Comparison of ENCODE assay signal across 21 cellular contexts in the genomic region with DNA sequence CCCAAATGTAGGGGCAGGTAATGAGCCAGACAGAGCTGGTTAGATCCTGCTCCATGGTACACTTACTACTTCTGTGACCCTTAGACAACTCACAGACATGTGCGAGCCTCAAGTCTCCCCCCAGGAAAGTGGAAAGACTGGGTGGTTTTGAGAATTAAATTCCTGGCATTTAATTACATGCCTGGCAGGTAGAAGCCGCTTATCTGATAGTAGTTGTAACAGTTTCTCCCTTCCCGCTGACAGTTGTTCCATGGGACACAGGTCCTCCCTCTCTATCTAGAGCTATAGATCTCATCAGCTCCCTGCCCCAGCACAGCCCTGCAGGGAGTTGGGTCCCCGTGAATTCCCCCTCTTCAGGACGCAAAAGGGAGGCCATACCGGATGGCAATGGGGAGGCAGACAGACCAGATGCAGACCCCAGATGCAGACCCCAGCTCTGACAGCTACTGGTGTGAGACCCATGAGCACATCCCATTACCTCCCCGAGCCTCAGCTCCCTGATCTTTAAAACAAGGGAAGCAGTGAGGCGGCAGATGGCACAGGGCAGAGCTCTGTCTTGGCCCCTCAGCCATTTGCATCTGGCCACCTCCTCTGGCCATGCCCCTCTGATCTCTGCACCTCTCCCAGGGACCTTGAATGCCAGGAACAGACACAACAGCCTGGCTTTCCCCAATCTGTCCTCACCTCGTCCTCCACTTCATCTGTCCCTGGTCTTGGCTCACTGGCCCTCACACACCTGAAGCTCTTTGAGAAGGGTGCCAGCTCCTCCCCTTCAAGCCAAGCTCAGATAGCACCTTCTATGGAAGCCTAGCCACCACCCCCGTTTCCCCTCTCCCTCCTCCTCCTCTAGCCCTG.
"Had no signal": no experiment of that assay in that cellular context is flagged by ENCODE, and none has a peak within 500 bp of the region (broad histone marks: within the 10 kb centered on the region; RNA-seq: fewer than 3 reads in every experiment).

No MANE protein-coding gene starts in this region.

- H3K27ac Mint-ChIP-seq: activated CD4-positive, alpha-beta memory T cell treated with anti-CD3 and anti-CD28 coated beads for 36 hours; activated naive CD4-positive, alpha-beta T cell treated with anti-CD3 and anti-CD28 coated beads, Interleukin-2, amount 10 ng/mL, durations not matched to agents 7 days and 5 days; brain; stimulated activated effector memory CD8-positive, alpha-beta T cell treated with anti-CD3 and anti-CD28 coated beads, Interleukin-12 subunit alpha, Interleukin-12 subunit beta, amount 100 ng/mL, for 72 hours; stimulated activated naive CD8-positive, alpha-beta T cell treated with anti-CD3 and anti-CD28 coated beads, Interleukin-15, amount 100 ng/mL, for 72 hours; T-helper 17 cell had no signal

- H3K36me3 Mint-ChIP-seq: activated CD4-positive, alpha-beta memory T cell treated with anti-CD3 and anti-CD28 coated beads for 36 hours; activated naive CD4-positive, alpha-beta T cell treated with anti-CD3 and anti-CD28 coated beads, Interleukin-2, amount 10 ng/mL, durations not matched to agents 7 days and 5 days; brain; stimulated activated effector memory CD8-positive, alpha-beta T cell treated with anti-CD3 and anti-CD28 coated beads, Interleukin-12 subunit alpha, Interleukin-12 subunit beta, amount 100 ng/mL, for 72 hours had no signal

- H3K4me1 ChIP-seq: esophagus squamous epithelium, gastrocnemius medialis, vagina had no signal

- H3K27me3 ChIP-seq: gastrocnemius medialis, vagina had no signal

- H3K9me3 Mint-ChIP-seq: activated CD4-positive, alpha-beta memory T cell treated with anti-CD3 and anti-CD28 coated beads for 36 hours; activated naive CD4-positive, alpha-beta T cell treated with anti-CD3 and anti-CD28 coated beads, Interleukin-2, amount 10 ng/mL, durations not matched to agents 7 days and 5 days; stimulated activated effector memory CD8-positive, alpha-beta T cell treated with anti-CD3 and anti-CD28 coated beads, Interleukin-12 subunit alpha, Interleukin-12 subunit beta, amount 100 ng/mL, for 72 hours; stimulated activated naive CD8-positive, alpha-beta T cell treated with anti-CD3 and anti-CD28 coated beads, Interleukin-15, amount 100 ng/mL, for 72 hours had no signal

- H3K36me3 ChIP-seq: gastrocnemius medialis, vagina had no signal

- H3K27ac ChIP-seq: esophagus squamous epithelium, gastrocnemius medialis, vagina had no signal

- H3K9me3 ChIP-seq: esophagus squamous epithelium, gastrocnemius medialis, mucosa of descending colon, vagina had no signal

- H3K4me3 ChIP-seq: esophagus squamous epithelium, gastrocnemius medialis, mucosa of descending colon, vagina had no signal

- H3K4me1 Mint-ChIP-seq: activated naive CD4-positive, alpha-beta T cell treated with anti-CD3 and anti-CD28 coated beads, Interleukin-2, amount 10 ng/mL, durations not matched to agents 7 days and 5 days; brain; stimulated activated effector memory CD8-positive, alpha-beta T cell treated with anti-CD3 and anti-CD28 coated beads, Interleukin-12 subunit alpha, Interleukin-12 subunit beta, amount 100 ng/mL, for 72 hours; stimulated activated naive CD8-positive, alpha-beta T cell treated with anti-CD3 and anti-CD28 coated beads, Interleukin-15, amount 100 ng/mL, for 72 hours had no signal

- DNase-seq: activated CD4-positive, alpha-beta memory T cell treated with anti-CD3 and anti-CD28 coated beads for 36 hours; activated CD4-positive, alpha-beta T cell treated with anti-CD3 and anti-CD28 coated beads for 48 hours; activated naive CD4-positive, alpha-beta T cell treated with anti-CD3 and anti-CD28 coated beads, Interleukin-2, amount 10 ng/mL, durations not matched to agents 7 days and 5 days; activated T-cell treated with anti-CD3 and anti-CD28 coated beads, Interleukin-2, amount 50 U/mL, for 48 hours; anterior cingulate cortex; caudate nucleus; effector memory CD4-positive, alpha-beta T cell; esophagus squamous epithelium; gastrocnemius medialis; hippocampal formation; mucosa of descending colon; occipital lobe; small intestine; stimulated activated CD4-positive, alpha-beta T cell treated with anti-CD3 and anti-CD28 coated beads, Interleukin-2, amount 100 ng/mL, for 24 hours; stimulated activated naive CD8-positive, alpha-beta T cell treated with anti-CD3 and anti-CD28 coated beads, Interleukin-15, amount 100 ng/mL, for 72 hours; T-helper 17 cell; trophoblast cell had no signal

- ATAC-seq: gastrocnemius medialis; mucosa of descending colon; sciatic nerve; stimulated activated effector memory CD8-positive, alpha-beta T cell treated with anti-CD3 and anti-CD28 coated beads, Interleukin-12 subunit alpha, Interleukin-12 subunit beta, amount 100 ng/mL, for 72 hours; stimulated activated naive CD8-positive, alpha-beta T cell treated with anti-CD3 and anti-CD28 coated beads, Interleukin-15, amount 100 ng/mL, for 72 hours; T-helper 17 cell had no signal

- H3K27me3 Mint-ChIP-seq: stimulated activated naive CD8-positive, alpha-beta T cell treated with anti-CD3 and anti-CD28 coated beads, Interleukin-15, amount 100 ng/mL, for 72 hours had no signal

- H3K4me3 Mint-ChIP-seq: activated CD4-positive, alpha-beta memory T cell treated with anti-CD3 and anti-CD28 coated beads for 36 hours; activated naive CD4-positive, alpha-beta T cell treated with anti-CD3 and anti-CD28 coated beads, Interleukin-2, amount 10 ng/mL, durations not matched to agents 7 days and 5 days; brain; stimulated activated effector memory CD8-positive, alpha-beta T cell treated with anti-CD3 and anti-CD28 coated beads, Interleukin-12 subunit alpha, Interleukin-12 subunit beta, amount 100 ng/mL, for 72 hours; stimulated activated naive CD8-positive, alpha-beta T cell treated with anti-CD3 and anti-CD28 coated beads, Interleukin-15, amount 100 ng/mL, for 72 hours; T-helper 17 cell had no signal
